9 cellular contexts compared by ENCODE assay signal in the genomic region with DNA sequence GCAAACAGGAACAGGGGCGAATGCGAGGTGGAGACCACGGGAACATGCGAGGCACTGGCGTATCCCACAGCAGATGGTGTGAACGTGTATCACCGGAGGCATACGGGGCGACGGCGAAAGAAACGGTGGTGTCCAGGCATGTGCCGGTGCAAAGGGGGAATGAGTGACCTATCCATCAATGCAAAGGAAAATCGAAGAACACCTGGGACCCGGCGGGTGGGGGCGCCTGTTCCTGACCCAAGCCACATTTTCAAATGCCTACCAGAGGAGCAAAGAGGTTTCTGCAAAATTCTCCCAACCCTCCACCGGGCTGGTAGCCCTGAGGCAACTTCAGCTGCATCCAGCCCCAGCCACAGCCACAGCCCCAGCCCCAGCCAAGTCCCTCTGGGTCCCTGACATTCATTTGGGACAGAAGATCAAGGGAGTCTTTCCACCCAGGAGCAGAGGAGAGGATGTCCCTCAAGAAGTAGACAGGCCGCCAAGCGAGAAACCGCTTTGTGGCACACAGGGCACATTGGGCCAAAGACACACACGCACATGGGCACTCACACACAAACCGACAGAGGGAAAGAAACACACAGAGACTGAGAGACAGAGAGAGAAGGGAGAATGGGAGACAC.
DNase-seq lines count a peak whose midpoint lies in the region; ATAC-seq, FAIRE-seq and TF ChIP-seq lines count a peak whose summit lies in the region.
"Had no signal": no experiment of that assay in that cellular context is flagged by ENCODE, and none has a peak within 500 bp of the region (broad histone marks: within the 10 kb centered on the region; RNA-seq: fewer than 3 reads in every experiment).

No MANE protein-coding gene starts in this region.

- peak overlapping the region; percentile 80 for H3K4me2 ChIP-seq in keratinocyte (ENCODE audit: control insufficient read depth, extremely low read depth, insufficient read depth, low read depth, low read length)

- H3K4me3 Mint-ChIP-seq in activated T-cell treated with anti-CD3 and anti-CD28 coated beads, Interleukin-2, amount 50 U/mL, for 4 hours = peak overlapping the region; percentile 77
- peak overlapping the region; percentile 68 to 77 for H3K4me3 Mint-ChIP-seq in stimulated activated naive CD8-positive, alpha-beta T cell treated with anti-CD3 and anti-CD28 coated beads, Interleukin-15, amount 100 ng/mL, for 72 hours

- TF ChIP-seq CTCF in WERI-Rb-1 (IDR thresholded peaks at IDR 0.05; ENCODE audit: low read depth, low read length) (no peak), keratinocyte (optimal IDR thresholded peaks at IDR 0.05 in 1 of 3, IDR thresholded peaks at IDR 0.05 in 1 of 3, conservative IDR thresholded peaks at IDR 0.05 in 1 of 3; ENCODE audit: extremely low read depth in 1 of 3, insufficient read depth in 2 of 3, low read length in 3 of 3) (no peak)

- H3K36me3 ChIP-seq in WERI-Rb-1 (no peaks in the 10 kb centered on the region), keratinocyte (ENCODE audit: control insufficient read depth in 2 of 2, extremely low read depth in 1 of 2, insufficient read depth in 2 of 2, low read length in 2 of 2) (no peaks in the 10 kb centered on the region)

- dilution Hi-C loops in keratinocyte (cut with MboI; ENCODE audit: extremely low pct_ligation_motif_present, low sequenced_read_pairs) = no loop called here

- no peak for ATAC-seq in activated T-cell treated with anti-CD3 and anti-CD28 coated beads, Interleukin-2, amount 50 U/mL, for 4 hours
- ATAC-seq in stimulated activated naive CD8-positive, alpha-beta T cell treated with anti-CD3 and anti-CD28 coated beads, Interleukin-15, amount 100 ng/mL, for 72 hours = no peak
- ATAC-seq in HG03095 (IDR thresholded peaks at IDR 0.05; ENCODE audit: unreplicated experiment) (no peak), left colon (no peak)

- no peak overlapping the region for H3K9ac ChIP-seq in keratinocyte (ENCODE audit: control insufficient read depth, extremely low read depth, insufficient read depth, low read length)

- H3K9me3 Mint-ChIP-seq in activated T-cell treated with anti-CD3 and anti-CD28 coated beads, Interleukin-2, amount 50 U/mL, for 4 hours = no peaks in the 10 kb centered on the region
- H3K9me3 Mint-ChIP-seq in stimulated activated naive CD8-positive, alpha-beta T cell treated with anti-CD3 and anti-CD28 coated beads, Interleukin-15, amount 100 ng/mL, for 72 hours = no peaks in the 10 kb centered on the region

- H3K9me3 ChIP-seq in WERI-Rb-1 (ENCODE audit: severe bottlenecking) = no peaks in the 10 kb centered on the region
- H3K9me3 ChIP-seq in keratinocyte (ENCODE audit: control insufficient read depth, low read depth, low read length) = no peaks in the 10 kb centered on the region

- no peaks in the 10 kb centered on the region for H3K36me3 Mint-ChIP-seq in activated T-cell treated with anti-CD3 and anti-CD28 coated beads, Interleukin-2, amount 50 U/mL, for 4 hours (ENCODE audit: insufficient read depth)

- DNase-seq in activated T-cell treated with anti-CD3 and anti-CD28 coated beads, Interleukin-2, amount 50 U/mL, for 4 hours = no peak
- DNase-seq in activated T-cell treated with anti-CD3 and anti-CD28 coated beads, Interleukin-2, amount 50 U/mL, for 48 hours = no peak
- DNase-seq in WERI-Rb-1 (no peak), keratinocyte (ENCODE audit: low read depth, low spot score) (no peak), left colon (no peak)
- no peak for DNase-seq in stimulated activated naive CD8-positive, alpha-beta T cell treated with anti-CD3 and anti-CD28 coated beads, Interleukin-15, amount 100 ng/mL, for 72 hours
- no peak for DNase-seq in effector CD4-positive, alpha-beta T cell
- DNase-seq: AML-193 had no signal

- no peaks in the 10 kb centered on the region for H3K79me2 ChIP-seq in keratinocyte (ENCODE audit: control insufficient read depth, insufficient read depth, low read length)

- peak overlapping the region; percentile 32 for H3K4me3 ChIP-seq in WERI-Rb-1 (ENCODE audit: low read depth, low read length)
- H3K4me3 ChIP-seq in keratinocyte (ENCODE audit: control insufficient read depth in 2 of 3, extremely low read depth in 1 of 3, insufficient read depth in 2 of 3, low read depth in 1 of 3, low read length in 3 of 3) = no peak overlapping the region

- H3K4me1 ChIP-seq in keratinocyte (ENCODE audit: control insufficient read depth, extremely low read depth, insufficient read depth, low read length) = peaks cover 35% of the 10 kb centered on the region

- H2AFZ ChIP-seq in keratinocyte (ENCODE audit: control insufficient read depth, low read length) = no peak overlapping the region

- intact Hi-C loops in left colon (cut with DNase I, micrococcal nuclease) = no loop called here

- peaks cover 55% of the 10 kb centered on the region for H3K4me1 Mint-ChIP-seq in activated T-cell treated with anti-CD3 and anti-CD28 coated beads, Interleukin-2, amount 50 U/mL, for 4 hours (ENCODE audit: low read depth)
- H3K4me1 Mint-ChIP-seq in stimulated activated naive CD8-positive, alpha-beta T cell treated with anti-CD3 and anti-CD28 coated beads, Interleukin-15, amount 100 ng/mL, for 72 hours = peaks cover 75% of the 10 kb centered on the region

- H4K20me1 ChIP-seq in keratinocyte (ENCODE audit: control insufficient read depth, extremely low read depth, insufficient read depth, low read length) = no peaks in the 10 kb centered on the region

- H3K27ac ChIP-seq in WERI-Rb-1 = no peak overlapping the region
- no peak overlapping the region for H3K27ac ChIP-seq in keratinocyte (ENCODE audit: control insufficient read depth, insufficient read depth, low read length)

- peaks cover 86% of the 10 kb centered on the region for H3K27me3 Mint-ChIP-seq in activated T-cell treated with anti-CD3 and anti-CD28 coated beads, Interleukin-2, amount 50 U/mL, for 4 hours (ENCODE audit: low read depth)
- peaks cover 100% of the 10 kb centered on the region for H3K27me3 Mint-ChIP-seq in stimulated activated naive CD8-positive, alpha-beta T cell treated with anti-CD3 and anti-CD28 coated beads, Interleukin-15, amount 100 ng/mL, for 72 hours

- FAIRE-seq in keratinocyte (lab: Jason Lieb, UNC) = no peak

- no peaks in the 10 kb centered on the region for H3K9me1 ChIP-seq in keratinocyte (ENCODE audit: control insufficient read depth, extremely low read depth, insufficient read depth, low read length)

- H3K27me3 ChIP-seq in WERI-Rb-1 (ENCODE audit: insufficient read depth, low read depth, severe bottlenecking) = peaks cover 5% of the 10 kb centered on the region
- peaks cover 25% of the 10 kb centered on the region for H3K27me3 ChIP-seq in keratinocyte (ENCODE audit: control insufficient read depth, extremely low read depth, insufficient read depth, low read length)

- H3K27ac Mint-ChIP-seq in stimulated activated naive CD8-positive, alpha-beta T cell treated with anti-CD3 and anti-CD28 coated beads, Interleukin-15, amount 100 ng/mL, for 72 hours = no peak overlapping the region
